ENCODE assay signal across 4 cellular contexts in genomic region chr11:76198691-76199090, GRCh38. TPM values are rescaled to one million over a fixed set of nuclear protein-coding genes. Genes with fewer than 3 reads are reported as not detected.
"Had no signal": no experiment of that assay in that cellular context is flagged by ENCODE, and none has a peak within 500 bp of the region (broad histone marks: within the 10 kb centered on the region; RNA-seq: fewer than 3 reads in every experiment).

No MANE protein-coding gene starts in this region.

RNA-seq across cellular contexts. Expression of gene WNT11, which starts 7.6 kb away (rescaled TPM):
- total RNA-seq: activated CD4-positive, alpha-beta T cell treated with anti-CD3 and anti-CD28 coated beads for 36 hours; activated CD4-positive, alpha-beta T cell treated with anti-CD3 and anti-CD28 coated beads, Interleukin-2, amount 10 ng/mL, durations not matched to agents 7 days and 5 days; bronchial epithelial cell; T-helper 2 cell treated with Interferon-gamma antibody and Interleukin-4, amounts not matched to agents 100 ng/mL and 5 ng/mL, for 36 hours had no signal
